ENCODE assay signal across 10 cellular contexts in genomic region chr22:42805016-42805997, GRCh38. TPM values are rescaled to one million over a fixed set of nuclear protein-coding genes. Genes with fewer than 3 reads are reported as not detected.
DNase-seq lines count a peak whose midpoint lies in the region; ATAC-seq, FAIRE-seq and TF ChIP-seq lines count a peak whose summit lies in the region.
"Had no signal": no experiment of that assay in that cellular context is flagged by ENCODE, and none has a peak within 500 bp of the region (broad histone marks: within the 10 kb centered on the region; RNA-seq: fewer than 3 reads in every experiment).

No MANE protein-coding gene starts in this region.

- no peaks in the 10 kb centered on the region for H3K9me2 ChIP-seq in GM23248 (ENCODE audit: insufficient read depth)

- H3K27ac ChIP-seq in body of pancreas = peak overlapping the region; percentile 46 to 88 (median 78)
- peak overlapping the region; percentile 96 for H3K27ac ChIP-seq in HepG2 (ENCODE audit: extremely low read length, insufficient read depth, low read length)
- peak overlapping the region; percentile 79 for H3K27ac ChIP-seq in suprapubic skin
- no peak overlapping the region for H3K27ac ChIP-seq in GM23248

- in situ Hi-C loops in HepG2 (cut with HindIII; ENCODE audit: extremely low pct_ligation_motif_present, low pct_unique_long_range_greater_than_20kb) = loop anchor here (5.0 kb wide), 1 partner anchor 52 kb away; the partner anchor contains the start of gene ARFGAP3
- in situ Hi-C loops in ACHN (cut with HindIII; ENCODE audit: low pct_ligation_motif_present, low pct_unique_long_range_greater_than_20kb, low sequenced_read_pairs) = no loop called here
- in situ Hi-C loops in GM23248 (cut with MboI) = no loop called here

- H2AFZ ChIP-seq in HepG2 (ENCODE audit: low read length) = no peak overlapping the region
- H2AFZ ChIP-seq in GM23248 = no peak overlapping the region

- DNase-seq in NCI-H1105 (lab: John Stamatoyannopoulos, UW) (peak; percentile 60), body of pancreas (peak; percentile 54 to 80 (median 68)), HepG2 (ENCODE audit: low spot score) (peak; percentile 93), suprapubic skin (ENCODE audit: low spot score in 2 of 2) (peak in 1 of 2 donors; percentile 77), ACHN (no peak), RKO (ENCODE audit: low spot score) (no peak), GM23248 (no peak), NAMALWA (ENCODE audit: low spot score) (no peak)
- DNase-seq: activated naive CD4-positive, alpha-beta T cell treated with anti-CD3 and anti-CD28 coated beads, Interleukin-2, amount 10 ng/mL, durations not matched to agents 7 days and 5 days had no signal

- intact Hi-C loops in body of pancreas (cut with DNase I) (no loop called here), HepG2 (cut with micrococcal nuclease; ENCODE audit: unreplicated experiment) (loop anchor here (10.0 kb wide), 2 partner anchors 49 to 161 kb away; partner anchors contain the start of genes ARFGAP3, ATP5MGL and CYB5R3)

- TF ChIP-seq EP300 in HepG2 (IDR thresholded peaks at IDR 0.05; ENCODE audit: low read depth in 2 of 2, low read length in 2 of 2) (peak in 1 of 2 experiments; percentile 90; a peak in 2 of 4 replicates), HepG2 (CRISPR knock-in tag; IDR thresholded peaks at IDR 0.05; ENCODE audit: borderline replicate concordance) (peak; percentile 71), suprapubic skin (IDR thresholded peaks at IDR 0.05) (no peak)

- TF ChIP-seq POLR2A in body of pancreas (IDR thresholded peaks at IDR 0.05) = no peak
- no peak for TF ChIP-seq POLR2A in HepG2 (IDR thresholded peaks at IDR 0.05; ENCODE audit: insufficient read depth in 1 of 2, low read depth in 2 of 2, low read length in 2 of 2)
- TF ChIP-seq POLR2A in suprapubic skin (IDR thresholded peaks at IDR 0.05) = no peak

- H3K27me3 ChIP-seq in body of pancreas (no peaks in the 10 kb centered on the region), HepG2 (ENCODE audit: control insufficient read depth in 1 of 2, insufficient read depth in 2 of 2, low read length in 2 of 2) (no peaks in the 10 kb centered on the region), suprapubic skin (no peaks in the 10 kb centered on the region), GM23248 (replicated peaks; ENCODE audit: insufficient read depth) (no peaks in the 10 kb centered on the region)

- BruUV-seq in HepG2 (replicated peaks; lab: Mats Ljungman, UMichigan) = no TSS peak

- H3K4me3 ChIP-seq in body of pancreas = no peak overlapping the region
- H3K4me3 ChIP-seq in HepG2 (replicated peaks in 1 of 3; ENCODE audit: insufficient read depth in 1 of 3, low read depth in 2 of 3, low read length in 3 of 3) = peak overlapping the region in 1 of 3 experiments; percentile 26; a peak in 1 of 6 replicates
- H3K4me3 ChIP-seq in suprapubic skin = no peak overlapping the region
- no peak overlapping the region for H3K4me3 ChIP-seq in GM23248

- FAIRE-seq in HepG2 (lab: Jason Lieb, UNC) = peak; percentile 56
- FAIRE-seq: islet of Langerhans had no signal

- H4K20me1 ChIP-seq in HepG2 (ENCODE audit: insufficient read depth, low read length) (no peaks in the 10 kb centered on the region), GM23248 (ENCODE audit: insufficient read depth) (no peaks in the 10 kb centered on the region)

- no peak for TF ChIP-seq RAD21 in HepG2 (CRISPR knock-in tag; IDR thresholded peaks at IDR 0.05)

- H3K9ac ChIP-seq in HepG2 (ENCODE audit: insufficient read depth, low read depth, low read length) (peak overlapping the region; percentile 79), GM23248 (no peak overlapping the region; the same call in 1 of the 2 replicates)

- peaks cover 41% of the 10 kb centered on the region for H3K4me1 ChIP-seq in body of pancreas
- H3K4me1 ChIP-seq in HepG2 (ENCODE audit: insufficient read depth, low read length) = peaks cover 88% of the 10 kb centered on the region
- peaks cover 7% of the 10 kb centered on the region for H3K4me1 ChIP-seq in suprapubic skin
- no peaks in the 10 kb centered on the region for H3K4me1 ChIP-seq in GM23248 (ENCODE audit: insufficient read depth)

- CTCF ChIA-PET in HepG2 (lab: Yijun Ruan, JAX; ENCODE audit: low intra/inter-chr PET ratio, low total read pairs) = no interaction called here

- POLR2A ChIA-PET in HepG2 (lab: Yijun Ruan, JAX) = interaction anchor here (1.3 to 1.4 kb wide), 2 partner anchors 51 to 190 kb away, joined by 3 read pairs; partner anchors contain the start of gene ARFGAP3

- 32 to 39% methylated on average over 6 to 13 of the region's 13 CpGs for whole genome bisulfite sequencing in body of pancreas, 2 donors
- 31% methylated on average over 9 of the region's 13 CpGs for WGBS in HepG2 (ENCODE audit: low lambda C conversion rate)
- 84% methylated on average over 12 of the region's 13 CpGs for whole genome bisulfite sequencing in suprapubic skin
- 89 to 91% methylated on average over 13 of the region's 13 CpGs for whole genome bisulfite sequencing in GM23248 (ENCODE audit: low coverage in 1 of 2, low lambda C conversion rate in 2 of 2, missing lambda C conversion rate in 2 of 2), 2 experiments

- ATAC-seq in body of pancreas (peak; percentile 66), HepG2 (peak; percentile 78)

- no peaks in the 10 kb centered on the region for H3F3A ChIP-seq in GM23248 (ENCODE audit: insufficient read depth)

- H3K9me3 ChIP-seq in body of pancreas (no peaks in the 10 kb centered on the region), HepG2 (ENCODE audit: low read length) (no peaks in the 10 kb centered on the region), suprapubic skin (no peaks in the 10 kb centered on the region), GM23248 (ENCODE audit: low read depth) (no peaks in the 10 kb centered on the region)

- H3K4me2 ChIP-seq in HepG2 (ENCODE audit: low read depth, low read length) (peak overlapping the region; percentile 63), GM23248 (ENCODE audit: unreplicated experiment) (no peak overlapping the region)

- H3K79me2 ChIP-seq in HepG2 (ENCODE audit: insufficient read depth, low read length) = no peaks in the 10 kb centered on the region
- peaks cover 5% of the 10 kb centered on the region; the same call in 1 of the 2 replicates for H3K79me2 ChIP-seq in GM23248 (ENCODE audit: insufficient read depth)

- H3K36me3 ChIP-seq in body of pancreas (replicated peaks in 1 of 2; ENCODE audit: insufficient read depth in 1 of 2, low read depth in 2 of 2) (peaks cover 0 to 23% of the 10 kb centered on the region in 2 donors), HepG2 (replicated peaks in 1 of 2; ENCODE audit: control insufficient read depth in 1 of 2, insufficient read depth in 2 of 2, low read length in 2 of 2) (peaks cover 12 to 35% of the 10 kb centered on the region in 2 experiments), suprapubic skin (peaks cover 85% of the 10 kb centered on the region), GM23248 (ENCODE audit: low read depth) (peaks cover 39% of the 10 kb centered on the region)

- TF ChIP-seq CTCF in body of pancreas (IDR thresholded peaks at IDR 0.05) (no peak), HepG2 (CRISPR knock-in tag; IDR thresholded peaks at IDR 0.05) (no peak), suprapubic skin (IDR thresholded peaks at IDR 0.05) (no peak)

TF ChIP-seq in HepG2, 621 proteins besides CTCF, POLR2A, EP300 and RAD21 (continues in another document):
- no peak for TF ChIP-seq CCAR2 (optimal IDR thresholded peaks at IDR 0.05; ENCODE audit: low read depth, low read length)

RNA-seq across cellular contexts. Expression of gene ARFGAP3, which starts 51.8 kb away (rescaled TPM):
- 10 to 100 TPM; 64.3 to 73.2 TPM for total RNA-seq in body of pancreas
- total RNA-seq in HepG2 (2016; rRNA removed; fragmentation: Illumina TruSeq; extraction: Trizol) = 41.7 and 66.7 TPM in 2 replicates
- 9.5 and 13.8 TPM in 2 replicates for total RNA-seq in HepG2 (2016; cell fraction: cytosol; rRNA removed; fragmentation: Illumina TruSeq; extraction: Trizol; ENCODE audit: low read depth)
- 41.6 and 68.2 TPM in 2 replicates for total RNA-seq in HepG2 (2016; cell fraction: insoluble cytoplasmic fraction; rRNA removed; fragmentation: Illumina TruSeq; extraction: Trizol)
- total RNA-seq in HepG2 (2016; cell fraction: membrane; rRNA removed; fragmentation: Illumina TruSeq; extraction: Trizol) = 19.0 and 21.9 TPM in 2 replicates
- 26.8 and 27.4 TPM in 2 replicates for total RNA-seq in HepG2 (2016; cell fraction: nucleus; rRNA removed; fragmentation: Illumina TruSeq; extraction: Trizol)
- 51.0 and 61.6 TPM in 2 replicates for polyA plus RNA-seq in HepG2 (2011; rRNA removed)
- polyA plus RNA-seq in HepG2 (2011; cell fraction: cytosol; rRNA removed) = 42.3 and 50.3 TPM in 2 replicates
- 41.8 and 43.9 TPM in 2 replicates for polyA plus RNA-seq in HepG2 (2011; cell fraction: nucleus; rRNA removed)
- polyA plus RNA-seq in HepG2 (2012) = 40.6 and 42.9 TPM in 2 replicates
- 3.0 and 3.1 TPM in 2 replicates for polyA plus RNA-seq in HepG2 (2016; cell fraction: cytosol; fragmentation: Illumina TruSeq; extraction: Trizol; ENCODE audit: low read depth)
- 50.7 and 53.6 TPM in 2 replicates for polyA plus RNA-seq in HepG2 (2016; cell fraction: insoluble cytoplasmic fraction; fragmentation: Illumina TruSeq; extraction: Trizol; ENCODE audit: low read depth)
- 7.0 and 7.1 TPM in 2 replicates for polyA plus RNA-seq in HepG2 (2016; cell fraction: membrane; fragmentation: Illumina TruSeq; extraction: Trizol; ENCODE audit: low read depth)
- 40.6 and 48.9 TPM in 2 replicates for polyA plus RNA-seq in HepG2 (2016; cell fraction: nucleus; fragmentation: Illumina TruSeq; extraction: Trizol; ENCODE audit: insufficient read depth, low read depth)
- 16.2 and 65.9 TPM in 2 replicates for polyA minus RNA-seq in HepG2 (2011; rRNA and poly(A)+ RNA removed; ENCODE audit: low replicate concordance)
- polyA minus RNA-seq in HepG2 (2011; cell fraction: cytosol; rRNA and poly(A)+ RNA removed) = 38.9 and 45.0 TPM in 2 replicates
- 43.4 and 53.0 TPM in 2 replicates for polyA minus RNA-seq in HepG2 (2011; cell fraction: nucleus; rRNA and poly(A)+ RNA removed)
- total RNA-seq in suprapubic skin = 10 to 100 TPM; 26.7 to 33.3 (median 31.8) TPM
- total RNA-seq in GM23248 (2014; rRNA removed; shearing (Covaris generic)) = 83.2 and 96.8 TPM in 2 replicates
- 79.7 and 81.5 TPM in 2 replicates for polyA plus RNA-seq in GM23248 (2016; fragmentation: Nextera tagmentation; extraction: Ambion mirVana)

Comparison
In these comparisons a context has a peak if more than half of its experiments do, and no peak if none do; other contexts are left out.
1. DNase-seq: peak in NCI-H1105 (single experiment), body of pancreas (4 of 4) and HepG2 (single experiment); none in ACHN (single experiment), RKO (single experiment), GM23248 (single experiment) and NAMALWA (single experiment).